Comparison of ENCODE assay signal across 29 cellular contexts in the genomic region with DNA sequence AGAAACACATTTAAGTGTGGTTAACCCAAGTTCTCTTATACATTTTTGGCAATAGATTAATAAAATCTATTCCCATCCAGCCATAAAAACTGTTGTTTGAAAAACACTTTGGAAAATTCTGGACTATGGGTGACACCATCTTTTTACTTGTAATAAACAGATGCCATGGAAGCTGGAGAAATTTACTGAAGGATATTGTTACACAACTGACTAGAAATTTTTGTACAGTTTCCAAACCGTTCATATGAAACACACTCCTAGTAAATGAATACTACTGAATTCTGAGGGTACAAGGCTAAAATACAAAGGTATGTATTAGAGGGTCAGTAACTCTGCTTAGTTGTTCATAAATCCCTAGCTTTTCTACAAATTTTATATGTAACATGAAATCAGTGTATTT.
"Had no signal": no experiment of that assay in that cellular context is flagged by ENCODE, and none has a peak within 500 bp of the region (broad histone marks: within the 10 kb centered on the region; RNA-seq: fewer than 3 reads in every experiment).

No MANE protein-coding gene starts in this region.

- H3K9me3 Mint-ChIP-seq: activated CD8-positive, alpha-beta T cell treated with anti-CD3 and anti-CD28 coated beads for 36 hours; activated T-cell treated with anti-CD3 and anti-CD28 coated beads, Interleukin-2, amount 50 U/mL, for 4 hours; activated T-helper 17 cell treated with anti-CD3 and anti-CD28 coated beads, Interleukin-2, amount 50 U/mL, for 72 hours; nephron; stimulated activated memory B cell treated with anti-CD40 and anti-IgM and Interleukin-4, amounts not matched to agents 10 μg/mL and 1 μg/mL and 100 μg/mL, for 72 hours; stimulated activated naive CD8-positive, alpha-beta T cell treated with anti-CD3 and anti-CD28 coated beads, Interleukin-15, amount 100 ng/mL, for 72 hours had no signal

- H3K4me3 Mint-ChIP-seq: activated CD4-positive, alpha-beta T cell treated with anti-CD3 and anti-CD28 coated beads, Interleukin-2, amount 10 ng/mL, durations not matched to agents 7 days and 5 days; activated CD8-positive, alpha-beta T cell treated with anti-CD3 and anti-CD28 coated beads for 36 hours; activated T-cell treated with anti-CD3 and anti-CD28 coated beads, Interleukin-2, amount 50 U/mL, for 4 hours; activated T-helper 17 cell treated with anti-CD3 and anti-CD28 coated beads, Interleukin-2, amount 50 U/mL, for 72 hours; dendritic cell treated with granulocyte-macrophage colony-stimulating factor and Interleukin-4, amounts not matched to agents 40 ng/mL and 50 ng/mL, for 4 days; nephron; stimulated activated memory B cell treated with anti-CD40 and anti-IgM and Interleukin-4, amounts not matched to agents 10 μg/mL and 1 μg/mL and 100 μg/mL, for 72 hours; stimulated activated naive CD8-positive, alpha-beta T cell treated with anti-CD3 and anti-CD28 coated beads, Interleukin-15, amount 100 ng/mL, for 72 hours; type B pancreatic cell; WTC11 had no signal

- H3K27me3 ChIP-seq: breast epithelium, esophagus squamous epithelium, left lung, right lobe of liver, vagina had no signal

- H3K4me3 ChIP-seq: breast epithelium, esophagus squamous epithelium, left lung, lung, right lobe of liver, skin epidermis, vagina had no signal

- ATAC-seq: activated CD8-positive, alpha-beta T cell treated with anti-CD3 and anti-CD28 coated beads for 36 hours; activated T-cell treated with anti-CD3 and anti-CD28 coated beads, Interleukin-2, amount 50 U/mL, for 4 hours; activated T-helper 17 cell treated with anti-CD3 and anti-CD28 coated beads, Interleukin-2, amount 50 U/mL, for 72 hours; left lung; stimulated activated memory B cell treated with anti-CD40 and anti-IgM and Interleukin-4, amounts not matched to agents 10 μg/mL and 1 μg/mL and 100 μg/mL, for 72 hours; stimulated activated naive CD8-positive, alpha-beta T cell treated with anti-CD3 and anti-CD28 coated beads, Interleukin-15, amount 100 ng/mL, for 72 hours; WTC11 had no signal

- H3K4me1 Mint-ChIP-seq: nephron had no signal

- H3K27ac ChIP-seq: breast epithelium, esophagus squamous epithelium, left lung, right lobe of liver, skin epidermis, vagina had no signal

- H3K4me1 ChIP-seq: breast epithelium had no signal

- H3K27ac Mint-ChIP-seq: activated CD4-positive, alpha-beta T cell treated with anti-CD3 and anti-CD28 coated beads, Interleukin-2, amount 10 ng/mL, durations not matched to agents 7 days and 5 days; activated CD8-positive, alpha-beta T cell treated with anti-CD3 and anti-CD28 coated beads for 36 hours; activated T-helper 17 cell treated with anti-CD3 and anti-CD28 coated beads, Interleukin-2, amount 50 U/mL, for 72 hours; dendritic cell treated with granulocyte-macrophage colony-stimulating factor and Interleukin-4, amounts not matched to agents 40 ng/mL and 50 ng/mL, for 4 days; nephron; stimulated activated memory B cell treated with anti-CD40 and anti-IgM and Interleukin-4, amounts not matched to agents 10 μg/mL and 1 μg/mL and 100 μg/mL, for 72 hours; stimulated activated naive CD8-positive, alpha-beta T cell treated with anti-CD3 and anti-CD28 coated beads, Interleukin-15, amount 100 ng/mL, for 72 hours; type B pancreatic cell; WTC11 had no signal

- DNase-seq: activated CD4-positive, alpha-beta T cell treated with anti-CD3 and anti-CD28 coated beads for 1 hour; activated CD4-positive, alpha-beta T cell treated with anti-CD3 and anti-CD28 coated beads, Interleukin-2, amount 10 ng/mL, durations not matched to agents 7 days and 5 days; activated CD8-positive, alpha-beta T cell treated with anti-CD3 and anti-CD28 coated beads for 36 hours; activated gamma-delta T cell treated with Interleukin-2 at 50 U/mL for 16 hours; activated naive CD4-positive, alpha-beta T cell treated with anti-CD3 and anti-CD28 coated beads, Interleukin-2, amount 50 U/mL, for 16 hours; activated T-cell treated with anti-CD3 and anti-CD28 coated beads, Interleukin-2, amount 50 U/mL, for 4 hours; amygdala; central memory CD4-positive, alpha-beta T cell; esophagus squamous epithelium; foreskin melanocyte; left lung; mesendoderm; right lobe of liver; stimulated activated CD4-positive, alpha-beta T cell treated with anti-CD3 and anti-CD28 coated beads, Interleukin-12 subunit alpha, Interleukin-12 subunit beta, amount 100 ng/mL, for 4 hours; stimulated activated CD4-positive, alpha-beta T cell treated with anti-CD3 and anti-CD28 coated beads, Interleukin-4, amount 100 ng/mL, for 1 hour; stimulated activated CD8-positive, alpha-beta memory T cell treated with anti-CD3 and anti-CD28 coated beads, Interleukin-4, amount 100 ng/mL, for 48 hours; stimulated activated naive CD8-positive, alpha-beta T cell treated with anti-CD3 and anti-CD28 coated beads, Interleukin-15, amount 100 ng/mL, for 72 hours; substantia nigra; T-helper 2 cell had no signal

- H3K36me3 ChIP-seq: breast epithelium, right lobe of liver, vagina had no signal

- H3K9me3 ChIP-seq: breast epithelium, esophagus squamous epithelium, left lung, right lobe of liver, vagina had no signal

- H3K27me3 Mint-ChIP-seq: activated CD4-positive, alpha-beta T cell treated with anti-CD3 and anti-CD28 coated beads, Interleukin-2, amount 10 ng/mL, durations not matched to agents 7 days and 5 days; activated CD8-positive, alpha-beta T cell treated with anti-CD3 and anti-CD28 coated beads for 36 hours; activated T-helper 17 cell treated with anti-CD3 and anti-CD28 coated beads, Interleukin-2, amount 50 U/mL, for 72 hours; dendritic cell treated with granulocyte-macrophage colony-stimulating factor and Interleukin-4, amounts not matched to agents 40 ng/mL and 50 ng/mL, for 4 days; stimulated activated memory B cell treated with anti-CD40 and anti-IgM and Interleukin-4, amounts not matched to agents 10 μg/mL and 1 μg/mL and 100 μg/mL, for 72 hours; stimulated activated naive CD8-positive, alpha-beta T cell treated with anti-CD3 and anti-CD28 coated beads, Interleukin-15, amount 100 ng/mL, for 72 hours; type B pancreatic cell had no signal
